11 cellular contexts compared by ENCODE assay signal in the genomic region with DNA sequence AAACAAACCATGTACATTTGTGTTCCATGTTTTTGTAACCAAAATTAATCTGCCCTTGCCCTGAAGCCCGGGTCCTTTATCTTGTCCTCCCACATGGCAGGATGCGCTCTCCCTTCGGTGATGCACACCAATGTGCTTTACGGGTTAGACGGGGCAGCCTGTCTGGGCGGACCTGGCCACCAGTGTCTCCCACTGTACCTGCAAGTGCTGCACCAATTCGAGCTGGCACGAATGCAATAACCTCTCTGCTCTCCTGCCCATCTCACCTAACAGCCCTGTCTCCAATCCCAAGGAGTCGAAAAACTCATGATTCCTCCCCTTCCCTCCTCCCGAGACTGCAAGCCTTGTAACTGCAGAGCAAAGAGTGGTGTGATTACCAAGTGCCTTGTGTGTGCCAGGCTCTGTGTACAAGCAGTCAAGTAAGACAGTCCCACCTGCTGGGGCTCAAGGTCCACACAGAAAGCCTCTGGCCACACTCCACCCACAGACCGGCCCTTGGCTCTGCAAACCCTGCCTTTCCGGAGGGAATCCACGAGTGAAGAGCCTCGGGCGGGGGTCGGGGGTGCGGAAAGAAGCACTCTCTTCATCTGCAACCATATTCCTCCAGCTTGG.
A peak's percentile ranks its signal among the peaks of the same experiment; 100 is the strongest.
DNase-seq lines count a peak whose midpoint lies in the region; ATAC-seq, FAIRE-seq and TF ChIP-seq lines count a peak whose summit lies in the region.
"Had no signal": no experiment of that assay in that cellular context is flagged by ENCODE, and none has a peak within 500 bp of the region (broad histone marks: within the 10 kb centered on the region; RNA-seq: fewer than 3 reads in every experiment).

No MANE protein-coding gene starts in this region.

- no TSS peak for BruUV-seq in GM12878 (replicated peaks; lab: Mats Ljungman, UMichigan)

- no peak overlapping the region for H2AFZ ChIP-seq in GM12878 (ENCODE audit: control insufficient read depth, low read depth, low read length)

- RAD21 ChIA-PET in GM12878 (lab: Charles Lee; ENCODE audit: unreplicated experiment) = interaction anchor here (1.1 kb wide), 2 partner anchors 83 to 85 kb away, joined by 3 to 4 read pairs; a partner anchor contains a TSS

- peaks cover 7% of the 10 kb centered on the region for H3K36me3 Mint-ChIP-seq in IgD-negative memory B cell
- peaks cover 0 to 63% (median 7%) of the 10 kb centered on the region in 3 donors for H3K36me3 Mint-ChIP-seq in naive thymus-derived CD8-positive, alpha-beta T cell

- H3K4me2 ChIP-seq in BLaER1 treated with 17β-estradiol and CSF1 and Interleukin-3, amounts not matched to agents 10 nM and 100 nM = peak overlapping the region in 10 of 11 experiments; percentile 47 to 85 (median 73); a peak in 20 of 22 replicates
- no peak overlapping the region for H3K4me2 ChIP-seq in GM12878 (ENCODE audit: control insufficient read depth, insufficient read depth)

- DNase-seq in GM12878 (ENCODE audit: low read depth, low spot score) (no peak), GM20000 (ENCODE audit: low spot score) (no peak), coronary artery (ENCODE audit: low spot score) (no peak)
- DNase-seq in naive thymus-derived CD8-positive, alpha-beta T cell = no peak
- DNase-seq: brain microvascular endothelial cell, HCEC 1CT, NCI-H2029 had no signal

- peak overlapping the region; percentile 79 to 88 (median 85) for H3K27ac Mint-ChIP-seq in IgD-negative memory B cell
- H3K27ac Mint-ChIP-seq in naive thymus-derived CD8-positive, alpha-beta T cell = peak overlapping the region; percentile 84 to 99 (median 97)

- 88% methylated on average over 17 of the region's 17 CpGs for WGBS in GM12878 (ENCODE audit: insufficient coverage, insufficient replicate concordance, low lambda C conversion rate, missing lambda C conversion rate)

- ATAC-seq in GM12878 = no peak
- ATAC-seq in naive thymus-derived CD8-positive, alpha-beta T cell = no peak
- ATAC-seq in HG02870 (IDR thresholded peaks at IDR 0.05; ENCODE audit: unreplicated experiment) = no peak
- ATAC-seq in GM19395 (IDR thresholded peaks at IDR 0.05; ENCODE audit: unreplicated experiment) = no peak

- peak overlapping the region in 2 of 11 experiments; percentile 3 to 15; a peak in 2 of 22 replicates for H3K27ac ChIP-seq in BLaER1 treated with 17β-estradiol and CSF1 and Interleukin-3, amounts not matched to agents 10 nM and 100 nM
- H3K27ac ChIP-seq in GM12878 (ENCODE audit: control insufficient read depth, insufficient read depth) (no peak overlapping the region), coronary artery (no peak overlapping the region)
- H3K27ac ChIP-seq: brain microvascular endothelial cell had no signal

- peaks cover 0 to 54% (median 6%) of the 10 kb centered on the region in 11 experiments; a peak in 9 of 22 replicates for H4K20me1 ChIP-seq in BLaER1 treated with 17β-estradiol and CSF1 and Interleukin-3, amounts not matched to agents 10 nM and 100 nM
- no peaks in the 10 kb centered on the region for H4K20me1 ChIP-seq in GM12878 (ENCODE audit: control insufficient read depth, insufficient read depth)

- intact Hi-C loops in GM12878 (cut with micrococcal nuclease; ENCODE audit: unreplicated experiment) = no loop called here

- CTCF ChIA-PET in GM12878 (lab: Yijun Ruan, JAX) = interaction anchor here (1.3 to 3.1 kb wide), 4 partner anchors 8 to 84 kb away, joined by 4 to 9 read pairs (median 6); no protein-coding TSS in a partner anchor

- in situ Hi-C loops in GM12878 (cut with MboI) = no loop called here

- H3K4me3 Mint-ChIP-seq in IgD-negative memory B cell = peak overlapping the region in 2 of 4 donors; percentile 63 to 74
- peak overlapping the region in 9 of 10 donors; percentile 24 to 80 (median 69) for H3K4me3 Mint-ChIP-seq in naive thymus-derived CD8-positive, alpha-beta T cell

- POLR2A ChIA-PET in GM12878 (lab: Charles Lee) = interaction anchor here (1.2 to 1.4 kb wide), 3 partner anchors 9 to 41 kb away, joined by 3 to 4 read pairs (median 3); no protein-coding TSS in a partner anchor
- POLR2A ChIA-PET in naive thymus-derived CD8-positive, alpha-beta T cell (lab: Charles Lee) = interaction anchor here (0.9 to 18.4 kb wide), 7 partner anchors 10 to 84 kb away, joined by 3 to 408 read pairs (median 18); a partner anchor contains a TSS

- no peaks in the 10 kb centered on the region for H3K9me3 Mint-ChIP-seq in IgD-negative memory B cell
- no peaks in the 10 kb centered on the region for H3K9me3 Mint-ChIP-seq in naive thymus-derived CD8-positive, alpha-beta T cell

- SMC1A ChIA-PET in GM12878 (lab: Charles Lee; ENCODE audit: uncharacterized antibody, unreplicated experiment) = interaction anchor here (1.4 to 3.0 kb wide), 4 partner anchors 8 to 83 kb away, joined by 5 to 16 read pairs (median 8); no protein-coding TSS in a partner anchor

- no peaks in the 10 kb centered on the region for H3K27me3 Mint-ChIP-seq in IgD-negative memory B cell
- no peaks in the 10 kb centered on the region for H3K27me3 Mint-ChIP-seq in naive thymus-derived CD8-positive, alpha-beta T cell

- TF ChIP-seq POLR2A in GM12878 (IDR thresholded peaks at IDR 0.05; ENCODE audit: low read depth, low read length) = no peak; the same call in 1 of the 2 replicates

- peak overlapping the region in 5 of 11 experiments; percentile 1 to 15 (median 11); a peak in 4 of 22 replicates for H3K9ac ChIP-seq in BLaER1 treated with 17β-estradiol and CSF1 and Interleukin-3, amounts not matched to agents 10 nM and 100 nM
- H3K9ac ChIP-seq in GM12878 (ENCODE audit: control insufficient read depth, insufficient read depth, low read length) = no peak overlapping the region

- H3K4me1 Mint-ChIP-seq in IgD-negative memory B cell = peaks cover 28 to 36% (median 32%) of the 10 kb centered on the region in 3 donors
- peaks cover 55 to 82% (median 63%) of the 10 kb centered on the region in 4 donors for H3K4me1 Mint-ChIP-seq in naive thymus-derived CD8-positive, alpha-beta T cell

- H3K79me2 ChIP-seq in GM12878 (ENCODE audit: control insufficient read depth, insufficient read depth, low read length) = peaks cover 15% of the 10 kb centered on the region

- H3K4me1 ChIP-seq in BLaER1 treated with 17β-estradiol and CSF1 and Interleukin-3, amounts not matched to agents 10 nM and 100 nM = peaks cover 35 to 73% (median 69%) of the 10 kb centered on the region in 10 experiments
- H3K4me1 ChIP-seq in GM12878 (ENCODE audit: control insufficient read depth, insufficient read depth, low read length) = peaks cover 39% of the 10 kb centered on the region

- TF ChIP-seq RAD21 in GM12878 (IDR thresholded peaks at IDR 0.05; ENCODE audit: insufficient read depth, low read depth, low read length) = no peak

- TF ChIP-seq CTCF in GM12878 (IDR thresholded peaks at IDR 0.05 in 2 of 3, conservative IDR thresholded peaks at IDR 0.05 in 1 of 3; ENCODE audit: control insufficient read depth in 2 of 3, extremely low read depth in 1 of 3, insufficient read depth in 1 of 3, low read depth in 3 of 3, low read length in 3 of 3) (no peak), GM20000 (IDR thresholded peaks at IDR 0.05; ENCODE audit: extremely low read depth, missing control alignments) (no peak), coronary artery (IDR thresholded peaks at IDR 0.05) (no peak)

- no peaks in the 10 kb centered on the region for H3K9me3 ChIP-seq in BLaER1 treated with 17β-estradiol and CSF1 and Interleukin-3, amounts not matched to agents 10 nM and 100 nM (replicated peaks in 1 of 11)
- H3K9me3 ChIP-seq in GM12878 (replicated peaks; ENCODE audit: control insufficient read depth, insufficient read depth, low read length) = no peaks in the 10 kb centered on the region

- peaks cover 13 to 76% (median 51%) of the 10 kb centered on the region in 11 experiments for H3K36me3 ChIP-seq in BLaER1 treated with 17β-estradiol and CSF1 and Interleukin-3, amounts not matched to agents 10 nM and 100 nM
- H3K36me3 ChIP-seq in GM12878 (ENCODE audit: control insufficient read depth in 2 of 2, insufficient read depth in 2 of 2, low read length in 1 of 2) = peaks cover 35 to 53% of the 10 kb centered on the region in 2 experiments
- H3K36me3 ChIP-seq: brain microvascular endothelial cell had no signal

- FAIRE-seq in GM12878 (lab: Jason Lieb, UNC) = no peak

- TF ChIP-seq EP300 in GM12878 (IDR thresholded peaks at IDR 0.05; ENCODE audit: borderline replicate concordance in 1 of 2, control insufficient read depth in 1 of 2, low read depth in 2 of 2, low read length in 2 of 2) = no peak

- no peaks in the 10 kb centered on the region for H3K27me3 ChIP-seq in BLaER1 treated with 17β-estradiol and CSF1 and Interleukin-3, amounts not matched to agents 10 nM and 100 nM
- no peaks in the 10 kb centered on the region for H3K27me3 ChIP-seq in GM12878 (replicated peaks in 1 of 2; ENCODE audit: control insufficient read depth in 2 of 2, insufficient read depth in 2 of 2, low read length in 1 of 2)
- H3K27me3 ChIP-seq: brain microvascular endothelial cell had no signal

- no peak overlapping the region for H3K4me3 ChIP-seq in BLaER1 treated with 17β-estradiol and CSF1 and Interleukin-3, amounts not matched to agents 10 nM and 100 nM
- no peak overlapping the region for H3K4me3 ChIP-seq in GM12878
- H3K4me3 ChIP-seq in coronary artery = no peak overlapping the region

TF ChIP-seq in GM12878, 131 proteins besides CTCF, POLR2A, EP300 and RAD21:
- 0 out of 2 replicates have a peak, but pooled peaks have one; percentile 19 for TF ChIP-seq POLR2AphosphoS5 (IDR thresholded peaks at IDR 0.05; ENCODE audit: low read length)
- TF ChIP-seq JUNB (IDR thresholded peaks at IDR 0.05) = no peak
